ENCODE assay signal across 14 cellular contexts in genomic region chr16:31461201-31461920, GRCh38. TPM values are rescaled to one million over a fixed set of nuclear protein-coding genes. Genes with fewer than 3 reads are reported as not detected.
A peak's percentile ranks its signal among the peaks of the same experiment; 100 is the strongest.
DNase-seq lines count a peak whose midpoint lies in the region; ATAC-seq and TF ChIP-seq lines count a peak whose summit lies in the region.
"Had no signal": no experiment of that assay in that cellular context is flagged by ENCODE, and none has a peak within 500 bp of the region (broad histone marks: within the 10 kb centered on the region; RNA-seq: fewer than 3 reads in every experiment).

No MANE protein-coding gene starts in this region.

- no peaks in the 10 kb centered on the region for H3K9me3 Mint-ChIP-seq in activated T-cell treated with anti-CD3 and anti-CD28 coated beads, Interleukin-2, amount 50 U/mL, for 4 hours
- H3K9me3 Mint-ChIP-seq in activated CD8-positive, alpha-beta T cell treated with anti-CD3 and anti-CD28 coated beads for 36 hours = no peaks in the 10 kb centered on the region
- H3K9me3 Mint-ChIP-seq in immature natural killer cell = no peaks in the 10 kb centered on the region
- H3K9me3 Mint-ChIP-seq in stimulated activated effector memory CD8-positive, alpha-beta T cell treated with anti-CD3 and anti-CD28 coated beads, Interleukin-12 subunit alpha, Interleukin-12 subunit beta, amount 100 ng/mL, for 72 hours = no peaks in the 10 kb centered on the region
- H3K9me3 Mint-ChIP-seq: central memory CD8-positive, alpha-beta T cell had no signal

- peaks cover 18% of the 10 kb centered on the region for H3K36me3 Mint-ChIP-seq in activated T-cell treated with anti-CD3 and anti-CD28 coated beads, Interleukin-2, amount 50 U/mL, for 4 hours (ENCODE audit: insufficient read depth)
- H3K36me3 Mint-ChIP-seq in activated CD8-positive, alpha-beta T cell treated with anti-CD3 and anti-CD28 coated beads for 36 hours (ENCODE audit: low read depth) = peaks cover 29% of the 10 kb centered on the region
- H3K36me3 Mint-ChIP-seq in immature natural killer cell = peaks cover 5 to 14% (median 10%) of the 10 kb centered on the region in 3 donors
- H3K36me3 Mint-ChIP-seq in stimulated activated effector memory CD8-positive, alpha-beta T cell treated with anti-CD3 and anti-CD28 coated beads, Interleukin-12 subunit alpha, Interleukin-12 subunit beta, amount 100 ng/mL, for 72 hours = peaks cover 61% of the 10 kb centered on the region

- ATAC-seq in activated T-cell treated with anti-CD3 and anti-CD28 coated beads, Interleukin-2, amount 50 U/mL, for 4 hours = no peak
- no peak for ATAC-seq in activated CD8-positive, alpha-beta T cell treated with anti-CD3 and anti-CD28 coated beads for 36 hours
- ATAC-seq in stimulated activated effector memory CD8-positive, alpha-beta T cell treated with anti-CD3 and anti-CD28 coated beads, Interleukin-12 subunit alpha, Interleukin-12 subunit beta, amount 100 ng/mL, for 72 hours = no peak
- no peak for ATAC-seq in GM19463 (IDR thresholded peaks at IDR 0.05; ENCODE audit: unreplicated experiment)

- CTCF ChIA-PET in activated CD8-positive, alpha-beta T cell treated with anti-CD3 and anti-CD28 coated beads for 36 hours (lab: Charles Lee) = interaction anchor here (0.8 to 5.1 kb wide), 29 partner anchors 7 to 507 kb away, joined by 3 to 70 read pairs (median 6); partner anchors contain the start of genes PYCARD, RUSF1, TGFB1I1 and ZNF267

- peak overlapping the region; percentile 58 for H3K27ac Mint-ChIP-seq in activated CD8-positive, alpha-beta T cell treated with anti-CD3 and anti-CD28 coated beads for 36 hours
- peak overlapping the region in 4 of 6 donors; percentile 62 to 90 (median 70) for H3K27ac Mint-ChIP-seq in immature natural killer cell
- H3K27ac Mint-ChIP-seq in stimulated activated effector memory CD8-positive, alpha-beta T cell treated with anti-CD3 and anti-CD28 coated beads, Interleukin-12 subunit alpha, Interleukin-12 subunit beta, amount 100 ng/mL, for 72 hours = no peak overlapping the region

- no peak for DNase-seq in activated T-cell treated with anti-CD3 and anti-CD28 coated beads, Interleukin-2, amount 50 U/mL, for 4 hours
- DNase-seq in activated T-cell treated with anti-CD3 and anti-CD28 coated beads for 4 hours (no peak), immature natural killer cell (no peak), ureter (ENCODE audit: low spot score) (no peak), NCI-H1092 (lab: John Stamatoyannopoulos, UW) (no peak)
- DNase-seq in activated CD8-positive, alpha-beta T cell treated with anti-CD3 and anti-CD28 coated beads for 36 hours = no peak
- DNase-seq in stimulated activated effector memory CD8-positive, alpha-beta T cell treated with anti-CD3 and anti-CD28 coated beads, Interleukin-12 subunit alpha, Interleukin-12 subunit beta, amount 100 ng/mL, for 72 hours (ENCODE audit: low spot score in 2 of 2) = no peak
- DNase-seq: activated CD4-positive, CD25-positive, alpha-beta regulatory T cell treated with anti-CD3 and anti-CD28 coated beads, Interleukin-2, amount 50 U/mL, for 72 hours; DMS153; esophagus squamous epithelium had no signal

- H3K27me3 Mint-ChIP-seq in activated T-cell treated with anti-CD3 and anti-CD28 coated beads, Interleukin-2, amount 50 U/mL, for 4 hours (ENCODE audit: low read depth) = no peaks in the 10 kb centered on the region
- H3K27me3 Mint-ChIP-seq in activated CD8-positive, alpha-beta T cell treated with anti-CD3 and anti-CD28 coated beads for 36 hours = no peaks in the 10 kb centered on the region
- H3K27me3 Mint-ChIP-seq in immature natural killer cell (ENCODE audit: low read depth in 3 of 3) = peaks cover 2 to 16% (median 3%) of the 10 kb centered on the region in 3 donors
- H3K27me3 Mint-ChIP-seq: central memory CD8-positive, alpha-beta T cell had no signal

- intact Hi-C loops in activated CD8-positive, alpha-beta T cell treated with anti-CD3 and anti-CD28 coated beads for 36 hours (cut with micrococcal nuclease) = no loop called here

- H3K4me1 Mint-ChIP-seq in activated T-cell treated with anti-CD3 and anti-CD28 coated beads, Interleukin-2, amount 50 U/mL, for 4 hours (ENCODE audit: low read depth) = peaks cover 29% of the 10 kb centered on the region
- peaks cover 25% of the 10 kb centered on the region for H3K4me1 Mint-ChIP-seq in activated CD8-positive, alpha-beta T cell treated with anti-CD3 and anti-CD28 coated beads for 36 hours (ENCODE audit: low read depth)
- H3K4me1 Mint-ChIP-seq in immature natural killer cell = peaks cover 33 to 38% of the 10 kb centered on the region in 2 donors
- H3K4me1 Mint-ChIP-seq in stimulated activated effector memory CD8-positive, alpha-beta T cell treated with anti-CD3 and anti-CD28 coated beads, Interleukin-12 subunit alpha, Interleukin-12 subunit beta, amount 100 ng/mL, for 72 hours = peaks cover 38% of the 10 kb centered on the region

- TF ChIP-seq CTCF in activated CD8-positive, alpha-beta T cell treated with anti-CD3 and anti-CD28 coated beads for 36 hours (IDR thresholded peaks at IDR 0.05) = no peak

- peak overlapping the region; percentile 56 for H3K4me3 Mint-ChIP-seq in activated T-cell treated with anti-CD3 and anti-CD28 coated beads, Interleukin-2, amount 50 U/mL, for 4 hours
- H3K4me3 Mint-ChIP-seq in activated CD8-positive, alpha-beta T cell treated with anti-CD3 and anti-CD28 coated beads for 36 hours = no peak overlapping the region
- H3K4me3 Mint-ChIP-seq in immature natural killer cell = peak overlapping the region in 4 of 5 donors; percentile 5 to 92 (median 33)
- peak overlapping the region; percentile 84 for H3K4me3 Mint-ChIP-seq in stimulated activated effector memory CD8-positive, alpha-beta T cell treated with anti-CD3 and anti-CD28 coated beads, Interleukin-12 subunit alpha, Interleukin-12 subunit beta, amount 100 ng/mL, for 72 hours
- H3K4me3 Mint-ChIP-seq: central memory CD8-positive, alpha-beta T cell had no signal

- POLR2A ChIA-PET in activated CD8-positive, alpha-beta T cell treated with anti-CD3 and anti-CD28 coated beads for 36 hours (lab: Charles Lee) = interaction anchor here (1.3 to 4.8 kb wide), 7 partner anchors 14 to 413 kb away, joined by 4 to 26 read pairs (median 6); partner anchors contain the start of genes FUS, RUSF1 and ZNF267

RNA-seq across cellular contexts. Expression of gene ARMC5, which starts 2.1 kb away (rescaled TPM):
- 10 to 100 TPM; 18.4 to 18.9 (median 18.7) TPM for total RNA-seq in activated T-cell treated with anti-CD3 and anti-CD28 coated beads, Interleukin-2, amount 50 U/mL, for 4 hours
- total RNA-seq in activated CD8-positive, alpha-beta T cell treated with anti-CD3 and anti-CD28 coated beads for 36 hours = 10 to 100 TPM in 1 of 2 experiments, 1 to 10 TPM in 1; 8.2 to 10.0 TPM
- polyA plus RNA-seq in immature natural killer cell = 10 to 100 TPM; 11.1 to 16.2 (median 14.2) TPM
- 9.7 TPM for total RNA-seq in ureter

RNA-seq across cellular contexts. Expression of gene TGFB1I1, which starts 10.6 kb away (rescaled TPM):
- total RNA-seq in activated T-cell treated with anti-CD3 and anti-CD28 coated beads, Interleukin-2, amount 50 U/mL, for 4 hours = under 1 TPM in 2 of 3 donors, not detected in 1; 0.30 to 0.34 TPM
- 1 to 10 TPM in 1 of 2 experiments, under 1 TPM in 1; 0.92 to 1.2 TPM for total RNA-seq in activated CD8-positive, alpha-beta T cell treated with anti-CD3 and anti-CD28 coated beads for 36 hours
- under 1 TPM in 2 of 3 donors, not detected in 1; 0.32 to 0.53 TPM for polyA plus RNA-seq in immature natural killer cell
- total RNA-seq in ureter = 97.0 TPM

RNA-seq across cellular contexts. Expression of gene ZNF843, which starts 18.8 kb away (rescaled TPM):
- under 1 TPM in 2 of 3 donors, not detected in 1; 0.16 to 0.27 TPM for total RNA-seq in activated T-cell treated with anti-CD3 and anti-CD28 coated beads, Interleukin-2, amount 50 U/mL, for 4 hours
- not detected for total RNA-seq in activated CD8-positive, alpha-beta T cell treated with anti-CD3 and anti-CD28 coated beads for 36 hours
- under 1 TPM in 2 of 3 donors, not detected in 1; 0.10 to 0.17 TPM for polyA plus RNA-seq in immature natural killer cell
- total RNA-seq in ureter = 1.0 TPM

RNA-seq across cellular contexts. Expression of gene SLC5A2, which starts 21.6 kb away (rescaled TPM):
- total RNA-seq in activated T-cell treated with anti-CD3 and anti-CD28 coated beads, Interleukin-2, amount 50 U/mL, for 4 hours = not detected
- not detected for total RNA-seq in activated CD8-positive, alpha-beta T cell treated with anti-CD3 and anti-CD28 coated beads for 36 hours
- polyA plus RNA-seq in immature natural killer cell = 1 to 10 TPM in 1 of 3 donors, under 1 TPM in 1, not detected in 1; 0.72 to 1.9 TPM
- not detected for total RNA-seq in ureter
- total RNA-seq: esophagus squamous epithelium had no signal

RNA-seq across cellular contexts. Expression of gene COX6A2, which starts 33.2 kb away (rescaled TPM):
- total RNA-seq in activated T-cell treated with anti-CD3 and anti-CD28 coated beads, Interleukin-2, amount 50 U/mL, for 4 hours = not detected
- total RNA-seq in activated CD8-positive, alpha-beta T cell treated with anti-CD3 and anti-CD28 coated beads for 36 hours = not detected
- 1 to 10 TPM in 2 of 3 donors, not detected in 1; 1.5 to 1.8 TPM for polyA plus RNA-seq in immature natural killer cell
- not detected for total RNA-seq in ureter
- total RNA-seq: esophagus squamous epithelium, lung, ovary had no signal
- polyA plus RNA-seq: lung had no signal

Comparison
In these comparisons a context has a peak if more than half of its experiments do, and no peak if none do; other contexts are left out.
1. RNA of gene TGFB1I1, which starts 10.6 kb away (total RNA-seq): 97.0 TPM in ureter (single experiment); 0.92 to 1.2 TPM in activated CD8-positive, alpha-beta T cell treated with anti-CD3 and anti-CD28 coated beads for 36 hours and 0.30 to 0.34 TPM in activated T-cell treated with anti-CD3 and anti-CD28 coated beads, Interleukin-2, amount 50 U/mL, for 4 hours; every median in the first group is over 10 times any median in the second.